Comparison of ENCODE assay signal across 8 cellular contexts in the genomic region with DNA sequence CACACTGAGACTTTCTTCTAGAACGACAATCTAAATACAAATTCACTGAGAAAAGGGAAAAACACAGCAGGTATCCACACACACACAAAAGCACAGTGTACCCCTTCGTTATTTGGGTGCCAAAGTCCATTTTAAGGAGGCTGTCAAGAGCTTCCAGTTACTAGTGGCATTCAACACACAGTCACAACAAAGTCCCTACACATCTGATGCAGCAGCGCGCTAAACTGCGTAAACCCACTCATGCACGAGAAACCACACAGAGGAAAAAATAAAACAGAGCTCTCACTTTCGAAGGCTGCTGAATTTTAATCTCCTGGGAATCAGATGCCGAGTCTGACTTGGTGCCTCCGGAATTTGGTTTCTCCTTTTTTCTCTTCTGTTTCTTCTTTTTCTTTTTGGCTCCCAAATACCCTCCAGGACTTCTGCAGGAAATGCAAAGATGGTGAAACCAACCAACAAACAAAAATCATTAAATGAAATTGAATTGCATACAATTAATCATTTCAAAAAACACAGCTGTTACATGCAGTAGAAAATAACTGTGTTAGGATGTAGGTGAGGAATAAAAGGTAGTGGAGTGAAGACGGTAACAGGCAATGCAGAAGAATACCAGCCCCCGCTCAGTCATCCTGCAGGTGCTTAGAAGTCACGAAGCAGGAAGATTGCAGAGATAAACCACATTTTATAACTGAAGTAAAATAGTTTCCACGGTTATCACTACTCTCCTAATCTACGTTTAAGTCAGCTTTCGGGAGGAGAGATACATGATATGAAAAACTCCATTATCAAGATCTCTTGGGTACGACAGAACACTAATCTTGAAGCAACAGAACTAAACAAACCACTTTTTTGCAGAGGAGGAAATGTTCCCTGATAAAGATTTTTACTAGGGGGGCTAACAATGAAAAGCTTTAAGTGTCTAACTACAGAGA. TPM values are rescaled to one million over a fixed set of nuclear protein-coding genes. Genes with fewer than 3 reads are reported as not detected.
DNase-seq lines count a peak whose midpoint lies in the region; ATAC-seq and TF ChIP-seq lines count a peak whose summit lies in the region.

No MANE protein-coding gene starts in this region.

- peaks cover 12% of the 10 kb centered on the region for H3K79me2 ChIP-seq in smooth muscle cell (ENCODE audit: low read depth)

- no peaks in the 10 kb centered on the region for H3K9me3 Mint-ChIP-seq in memory B cell

- H3K4me2 ChIP-seq in smooth muscle cell = no peak overlapping the region

- no peak overlapping the region for H3K4me3 ChIP-seq in smooth muscle cell

- H3K36me3 Mint-ChIP-seq in memory B cell = peaks cover 10% of the 10 kb centered on the region

- peak; percentile 9 for DNase-seq in OCI-M1 (lab: John Stamatoyannopoulos, UW)
- DNase-seq in memory B cell (ENCODE audit: low spot score in 2 of 2) = peak; percentile 41 to 72
- DNase-seq in smooth muscle cell (lab: John Stamatoyannopoulos, UW; ENCODE audit: unreplicated experiment) = no peak
- no peak for DNase-seq in A172 (ENCODE audit: low spot score)
- DNase-seq in AG08395 (ENCODE audit: low spot score) = no peak
- no peak for DNase-seq in RWPE1 (ENCODE audit: low spot score)

- no peaks in the 10 kb centered on the region for H3K36me3 ChIP-seq in smooth muscle cell (ENCODE audit: low read depth)

- CTCF ChIA-PET in RWPE1 (lab: Yijun Ruan, JAX) = interaction anchor here (0.6 kb wide), 1 partner anchor 1678 kb away, joined by 6 read pairs; no protein-coding TSS in a partner anchor

- ATAC-seq in GM18858 (IDR thresholded peaks at IDR 0.05; ENCODE audit: unreplicated experiment) = peak; percentile 95
- ATAC-seq in HG02678 (IDR thresholded peaks at IDR 0.05; ENCODE audit: unreplicated experiment) = peak; percentile 94
- ATAC-seq in memory B cell (ENCODE audit: low read depth) = peak; percentile 98

- POLR2A ChIA-PET in RWPE1 (lab: Yijun Ruan, JAX; ENCODE audit: low non-redundant PET) = no interaction called here

- peaks cover 7% of the 10 kb centered on the region for H3K4me1 ChIP-seq in smooth muscle cell (ENCODE audit: low read depth)

- peaks cover 2% of the 10 kb centered on the region for H3K27me3 Mint-ChIP-seq in memory B cell

- no peaks in the 10 kb centered on the region for H3K27me3 ChIP-seq in smooth muscle cell (ENCODE audit: low read depth)

- TF ChIP-seq CTCF in smooth muscle cell (IDR thresholded peaks at IDR 0.05; ENCODE audit: borderline replicate concordance, insufficient read depth, poor library complexity, severe bottlenecking) = no peak
- TF ChIP-seq CTCF in RWPE1 (conservative IDR thresholded peaks at IDR 0.05; ENCODE audit: low read depth) = no peak

- H3F3A ChIP-seq in smooth muscle cell (ENCODE audit: low read depth) = no peaks in the 10 kb centered on the region

- H3K9ac ChIP-seq in smooth muscle cell (ENCODE audit: low read depth) = no peak overlapping the region

- H4K20me1 ChIP-seq in smooth muscle cell (ENCODE audit: low read depth) = peaks cover 33% of the 10 kb centered on the region

- H3K27ac ChIP-seq in smooth muscle cell (ENCODE audit: low read depth) (no peak overlapping the region), RWPE1 (no peak overlapping the region)

- WGBS in smooth muscle cell (ENCODE audit: low lambda C conversion rate) = 70% methylated on average over 16 of the region's 16 CpGs

- H3K27ac Mint-ChIP-seq in memory B cell = peak overlapping the region; percentile 95

- no peaks in the 10 kb centered on the region for H3K9me3 ChIP-seq in smooth muscle cell (replicated peaks; ENCODE audit: low read depth)

- peak overlapping the region; percentile 66 for H3K4me3 Mint-ChIP-seq in memory B cell

- no peak overlapping the region for H2AFZ ChIP-seq in smooth muscle cell (ENCODE audit: low read depth)

- H3K4me1 Mint-ChIP-seq in memory B cell = peaks cover 16% of the 10 kb centered on the region

RNA-seq across cellular contexts. Expression of a gene that starts 27.1 kb away (rescaled TPM):
- total RNA-seq in smooth muscle cell = 9.4 and 15.4 TPM in 2 replicates
- polyA plus RNA-seq in smooth muscle cell = 7.4 and 9.5 TPM in 2 replicates
- total RNA-seq in A172 (2014; rRNA removed; shearing (Covaris generic)) = 102 and 105 TPM in 2 replicates

RNA-seq across cellular contexts. Expression of a gene that starts 44.2 kb away (rescaled TPM):
- 11.5 and 12.3 TPM in 2 replicates for total RNA-seq in smooth muscle cell
- 18.0 and 23.2 TPM in 2 replicates for polyA plus RNA-seq in smooth muscle cell
- total RNA-seq in A172 (2014; rRNA removed; shearing (Covaris generic)) = 21.0 and 24.9 TPM in 2 replicates

RNA-seq across cellular contexts. Expression of a gene that starts 52.8 kb away (rescaled TPM):
- total RNA-seq in smooth muscle cell = 0.22 TPM in 1 of 2 replicates, not detected in the other
- 0.33 TPM in 1 of 2 replicates, not detected in the other for polyA plus RNA-seq in smooth muscle cell
- 3.7 and 9.3 TPM in 2 replicates for total RNA-seq in A172 (2014; rRNA removed; shearing (Covaris generic))

Comparison
In these comparisons a context has a peak if more than half of its experiments do, and no peak if none do; other contexts are left out.
1. DNase-seq: peak in OCI-M1 (single experiment) and memory B cell (2 of 2); none in smooth muscle cell (single experiment), A172 (single experiment), AG08395 (single experiment) and RWPE1 (single experiment).
2. Peak in every context shown above with its lines, with median percentiles within 50 percentile points of each other: ATAC-seq.